ENCODE assay signal across 32 cellular contexts in genomic region chr1:148328884-148329283, GRCh38.
"Had no signal": no experiment of that assay in that cellular context is flagged by ENCODE, and none has a peak within 500 bp of the region (broad histone marks: within the 10 kb centered on the region; RNA-seq: fewer than 3 reads in every experiment).

No MANE protein-coding gene starts in this region.

- H2AFZ ChIP-seq: parathyroid adenoma had no signal

- FAIRE-seq: keratinocyte, TTC549 had no signal

- H3K9me3 ChIP-seq: adrenal gland, gastroesophageal sphincter, upper lobe of left lung, vagina had no signal

- ATAC-seq: activated CD4-positive, CD25-positive, alpha-beta regulatory T cell treated with anti-CD3 and anti-CD28 coated beads, Interleukin-2, amount 50 U/mL, for 24 hours; activated T-helper 17 cell treated with anti-CD3 and anti-CD28 coated beads, Interleukin-2, amount 50 U/mL, for 72 hours; effector memory CD8-positive, alpha-beta T cell; gastroesophageal sphincter; left colon; naive thymus-derived CD4-positive, alpha-beta T cell; sciatic nerve had no signal

- H3K79me2 ChIP-seq: parathyroid adenoma had no signal

- H3K4me3 ChIP-seq: adrenal gland, gastroesophageal sphincter, skin epidermis, upper lobe of left lung, vagina had no signal

- H3K36me3 ChIP-seq: adrenal gland, gastroesophageal sphincter, upper lobe of left lung, vagina had no signal

- DNase-seq: activated CD4-positive, alpha-beta T cell treated with anti-CD3 and anti-CD28 coated beads for 48 hours; activated CD4-positive, alpha-beta T cell treated with anti-CD3 and anti-CD28 coated beads, Interleukin-2, amount 50 U/mL, for 48 hours; activated CD8-positive, alpha-beta memory T cell treated with anti-CD3 and anti-CD28 coated beads, Interleukin-2, amount 50 U/mL, for 4 hours; activated gamma-delta T cell treated with Interleukin-2 at 50 U/mL for 16 hours; activated naive CD8-positive, alpha-beta T cell treated with anti-CD3 and anti-CD28 coated beads for 36 hours; activated T-cell treated with anti-CD3 and anti-CD28 coated beads, Interleukin-2, amount 50 U/mL, for 24 hours; adrenal gland; aorta; cortex of kidney; effector memory CD8-positive, alpha-beta T cell; erythroblast; head of caudate nucleus; hippocampal formation; left colon; midbrain; naive thymus-derived CD4-positive, alpha-beta T cell; nucleus accumbens; stimulated activated CD4-positive, alpha-beta T cell treated with anti-CD3 and anti-CD28 coated beads, Interleukin-12 subunit alpha, Interleukin-12 subunit beta, amount 100 ng/mL, for 4 hours; stimulated activated CD4-positive, alpha-beta T cell treated with anti-CD3 and anti-CD28 coated beads, Interleukin-4, amount 100 ng/mL, for 1 hour; SW 1271; T-helper 9 cell had no signal

- H3K27ac ChIP-seq: adrenal gland, gastroesophageal sphincter, parathyroid adenoma, skin epidermis, upper lobe of left lung, vagina, VCaP had no signal

- H3K27me3 ChIP-seq: vagina had no signal

- H3K9ac ChIP-seq: parathyroid adenoma had no signal
